Comparison of ENCODE assay signal across 23 cellular contexts in the genomic region with DNA sequence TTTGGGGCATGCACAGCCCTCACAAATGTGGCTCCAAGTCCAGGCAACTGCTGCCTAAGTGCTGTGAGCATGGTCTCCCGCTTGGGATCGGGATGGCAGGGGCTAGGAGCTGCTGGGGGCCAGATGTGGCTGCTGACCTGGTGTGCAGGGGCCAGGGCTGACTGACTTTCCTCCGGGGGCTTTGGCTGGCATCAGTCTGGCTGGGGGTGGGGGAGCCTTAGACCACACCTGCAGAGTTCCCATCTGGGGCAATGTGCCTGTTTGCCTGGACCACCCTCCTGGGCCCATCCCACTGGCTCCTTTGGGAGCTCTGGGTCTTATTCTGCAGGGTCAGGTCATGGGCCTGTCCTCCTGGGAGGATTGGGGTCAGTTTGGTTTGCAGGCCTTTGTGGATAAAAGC.
DNase-seq lines count a peak whose midpoint lies in the region; ATAC-seq, FAIRE-seq and TF ChIP-seq lines count a peak whose summit lies in the region.
"Had no signal": no experiment of that assay in that cellular context is flagged by ENCODE, and none has a peak within 500 bp of the region (broad histone marks: within the 10 kb centered on the region; RNA-seq: fewer than 3 reads in every experiment).

No MANE protein-coding gene starts in this region.

- CTCF ChIA-PET in IMR-90 (lab: Yijun Ruan, JAX), result interaction anchor here (0.5 to 1.2 kb wide), 2 partner anchors 107 to 615 kb away, joined by 3 to 4 read pairs; no protein-coding TSS in a partner anchor

- H3K56ac ChIP-seq in IMR-90 (ENCODE audit: extremely low read depth, insufficient read depth, low read length), result no peak overlapping the region

- peak overlapping the region; percentile 65; the same call in 1 of the 2 replicates for H4K91ac ChIP-seq in IMR-90 (ENCODE audit: insufficient read depth, low read depth, low read length)

- H3K4me2 ChIP-seq in GM23248 (ENCODE audit: unreplicated experiment) (no peak overlapping the region), IMR-90 (ENCODE audit: low read depth, low read length) (no peak overlapping the region), osteoblast (ENCODE audit: insufficient read depth, low read length) (no peak overlapping the region)
- H3K4me2 ChIP-seq: GM23338 had no signal

- peaks cover 33% of the 10 kb centered on the region for H3K9me1 ChIP-seq in IMR-90 (ENCODE audit: insufficient read depth, low read length)

- no peak overlapping the region for H3K23ac ChIP-seq in IMR-90 (ENCODE audit: low read depth, low read length)

- BruUV-seq in IMR-90 (replicated peaks; lab: Mats Ljungman, UMichigan), result no TSS peak

- no peak for TF ChIP-seq CTCF in IMR-90 (conservative IDR thresholded peaks at IDR 0.05; ENCODE audit: low read depth, low read length)
- no peak for TF ChIP-seq CTCF in kidney (IDR thresholded peaks at IDR 0.05; ENCODE audit: borderline replicate concordance, extremely low read depth, insufficient read depth)
- no peak for TF ChIP-seq CTCF in osteoblast (IDR thresholded peaks at IDR 0.05; ENCODE audit: extremely low read depth, low read depth, low read length)
- no peak for TF ChIP-seq CTCF in prostate gland (IDR thresholded peaks at IDR 0.05)

- POLR2A ChIA-PET in IMR-90 (lab: Charles Lee; ENCODE audit: unreplicated experiment), result no interaction called here

- H2BK120ac ChIP-seq in IMR-90 (ENCODE audit: low read depth, low read length), result peak overlapping the region; percentile 64

- H3K27ac Mint-ChIP-seq in stimulated activated memory B cell treated with anti-CD40 and anti-IgM and Interleukin-4, amounts not matched to agents 10 μg/mL and 1 μg/mL and 100 μg/mL, for 72 hours, result no peak overlapping the region
- no peak overlapping the region for H3K27ac Mint-ChIP-seq in stimulated activated effector memory CD8-positive, alpha-beta T cell treated with anti-CD3 and anti-CD28 coated beads, Interleukin-12 subunit alpha, Interleukin-12 subunit beta, amount 100 ng/mL, for 72 hours
- H3K27ac Mint-ChIP-seq: CD4-positive, CD25-positive, alpha-beta regulatory T cell; CD8-positive, alpha-beta memory T cell; GM23338 had no signal

- no peak overlapping the region for H3K27ac ChIP-seq in GM23248
- H3K27ac ChIP-seq in IMR-90 (ENCODE audit: insufficient read depth, low read length), result peak overlapping the region; percentile 25; the same call in 1 of the 2 replicates
- H3K27ac ChIP-seq in kidney (ENCODE audit: low read depth in 2 of 2, low read length in 2 of 2), result no peak overlapping the region
- H3K27ac ChIP-seq in osteoblast (ENCODE audit: low read depth, low read length), result peak overlapping the region; percentile 90
- no peak overlapping the region for H3K27ac ChIP-seq in substantia nigra (ENCODE audit: low read depth, low read length, poor library complexity, severe bottlenecking)
- no peak overlapping the region for H3K27ac ChIP-seq in prostate gland

- H3K4me1 ChIP-seq in GM23248 (ENCODE audit: insufficient read depth), result peaks cover 33% of the 10 kb centered on the region
- H3K4me1 ChIP-seq in IMR-90 (ENCODE audit: control insufficient read depth, insufficient read depth, low read length), result peaks cover 44% of the 10 kb centered on the region
- H3K4me1 ChIP-seq in kidney (ENCODE audit: control insufficient read depth in 1 of 2, insufficient read depth in 1 of 2, low read depth in 1 of 2, low read length in 2 of 2), result peaks cover 14 to 30% of the 10 kb centered on the region in 2 donors
- peaks cover 38% of the 10 kb centered on the region for H3K4me1 ChIP-seq in osteoblast (ENCODE audit: insufficient read depth, low read length)
- H3K4me1 ChIP-seq in prostate gland (replicated peaks), result no peaks in the 10 kb centered on the region

- in situ Hi-C loops in GM23248 (cut with MboI) (no loop called here), IMR-90 (cut with MboI; ENCODE audit: low sequenced_read_pairs) (no loop called here)

- no peaks in the 10 kb centered on the region for H3K27me3 ChIP-seq in GM23248 (replicated peaks; ENCODE audit: insufficient read depth)
- no peaks in the 10 kb centered on the region for H3K27me3 ChIP-seq in IMR-90 (ENCODE audit: control insufficient read depth, insufficient read depth, low read length)
- peaks cover 3% of the 10 kb centered on the region for H3K27me3 ChIP-seq in osteoblast (ENCODE audit: insufficient read depth, low read length)
- no peaks in the 10 kb centered on the region for H3K27me3 ChIP-seq in prostate gland (replicated peaks; ENCODE audit: insufficient read depth)
- H3K27me3 ChIP-seq: BE2C had no signal

- H2AK9ac ChIP-seq in IMR-90 (replicated peaks; ENCODE audit: low read depth, low read length, poor library complexity), result no peak overlapping the region

- peak overlapping the region; percentile 22; the same call in 1 of the 2 replicates for H4K5ac ChIP-seq in IMR-90 (ENCODE audit: low read depth, low read length)

- intact Hi-C loops in IMR-90 (cut with micrococcal nuclease), result no loop called here
- intact Hi-C loops in kidney (cut with DNase I), result no loop called here
- intact Hi-C loops in prostate gland (cut with DNase I), result no loop called here

- H3K36me3 Mint-ChIP-seq in stimulated activated memory B cell treated with anti-CD40 and anti-IgM and Interleukin-4, amounts not matched to agents 10 μg/mL and 1 μg/mL and 100 μg/mL, for 72 hours, result no peaks in the 10 kb centered on the region
- no peaks in the 10 kb centered on the region for H3K36me3 Mint-ChIP-seq in stimulated activated effector memory CD8-positive, alpha-beta T cell treated with anti-CD3 and anti-CD28 coated beads, Interleukin-12 subunit alpha, Interleukin-12 subunit beta, amount 100 ng/mL, for 72 hours
- H3K36me3 Mint-ChIP-seq: CD4-positive, CD25-positive, alpha-beta regulatory T cell; CD8-positive, alpha-beta memory T cell had no signal

- no peak for ATAC-seq in IMR-90 (ENCODE audit: low read depth)
- no peak for ATAC-seq in stimulated activated memory B cell treated with anti-CD40 and anti-IgM and Interleukin-4, amounts not matched to agents 10 μg/mL and 1 μg/mL and 100 μg/mL, for 72 hours
- no peak for ATAC-seq in stimulated activated effector memory CD8-positive, alpha-beta T cell treated with anti-CD3 and anti-CD28 coated beads, Interleukin-12 subunit alpha, Interleukin-12 subunit beta, amount 100 ng/mL, for 72 hours
- ATAC-seq: GM12878, GM23338 had no signal

- no peak overlapping the region for H2BK15ac ChIP-seq in IMR-90 (ENCODE audit: low read depth, low read length)

- H3K4me3 Mint-ChIP-seq in stimulated activated memory B cell treated with anti-CD40 and anti-IgM and Interleukin-4, amounts not matched to agents 10 μg/mL and 1 μg/mL and 100 μg/mL, for 72 hours, result no peak overlapping the region
- no peak overlapping the region for H3K4me3 Mint-ChIP-seq in stimulated activated effector memory CD8-positive, alpha-beta T cell treated with anti-CD3 and anti-CD28 coated beads, Interleukin-12 subunit alpha, Interleukin-12 subunit beta, amount 100 ng/mL, for 72 hours
- H3K4me3 Mint-ChIP-seq: CD4-positive, CD25-positive, alpha-beta regulatory T cell; CD8-positive, alpha-beta memory T cell; GM23338 had no signal

- WGBS in GM23248 (ENCODE audit: low coverage in 1 of 2, low lambda C conversion rate in 2 of 2, missing lambda C conversion rate in 2 of 2), 2 experiments, result 90 to 91% methylated on average over 3 of the region's 3 CpGs
- WGBS in IMR-90 (ENCODE audit: extremely low coverage in 2 of 2, insufficient read length in 1 of 2), 2 experiments, result no CpG with 5 or more reads among the region's 3 CpGs
- WGBS in prostate gland, result 90% methylated on average over 3 of the region's 3 CpGs

- peak overlapping the region; percentile 59; the same call in 1 of the 2 replicates for H3K14ac ChIP-seq in IMR-90 (replicated peaks; ENCODE audit: low read depth, low read length)

- peaks cover 55% of the 10 kb centered on the region for H3K27me3 Mint-ChIP-seq in stimulated activated memory B cell treated with anti-CD40 and anti-IgM and Interleukin-4, amounts not matched to agents 10 μg/mL and 1 μg/mL and 100 μg/mL, for 72 hours

- no peak for TF ChIP-seq RAD21 in IMR-90 (IDR thresholded peaks at IDR 0.05; ENCODE audit: low read length)

- peak overlapping the region; percentile 47; the same call in 1 of the 2 replicates for H2AK5ac ChIP-seq in IMR-90 (ENCODE audit: low read depth, low read length)

- H3K79me2 ChIP-seq in GM23248 (ENCODE audit: insufficient read depth), result no peaks in the 10 kb centered on the region
- no peaks in the 10 kb centered on the region for H3K79me2 ChIP-seq in osteoblast (ENCODE audit: insufficient read depth, low read length)

- H3K9ac ChIP-seq in GM23248 (peak overlapping the region; percentile 65; the same call in 1 of the 2 replicates), IMR-90 (ENCODE audit: low read depth, low read length) (no peak overlapping the region), kidney (ENCODE audit: low read length in 2 of 2) (no peak overlapping the region)

- H3K36me3 ChIP-seq in GM23248 (ENCODE audit: low read depth) (no peaks in the 10 kb centered on the region), IMR-90 (ENCODE audit: control insufficient read depth, insufficient read depth, low read length) (no peaks in the 10 kb centered on the region), kidney (ENCODE audit: control insufficient read depth in 1 of 2, insufficient read depth in 2 of 2, low read length in 2 of 2) (peaks cover 0 to 8% of the 10 kb centered on the region in 2 donors), osteoblast (ENCODE audit: insufficient read depth, low read length) (no peaks in the 10 kb centered on the region), prostate gland (no peaks in the 10 kb centered on the region)
- H3K36me3 ChIP-seq: BE2C had no signal

- no peak for FAIRE-seq in kidney (lab: Jason Lieb, UNC)
- FAIRE-seq: GM12878, GM19239, H54 had no signal

- H2BK5ac ChIP-seq in IMR-90 (ENCODE audit: low read depth, low read length, poor library complexity, severe bottlenecking), result peak overlapping the region; percentile 69

- peaks cover 32% of the 10 kb centered on the region for H3F3A ChIP-seq in GM23248 (ENCODE audit: insufficient read depth)

- H3K9me3 ChIP-seq in GM23248 (ENCODE audit: low read depth), result no peaks in the 10 kb centered on the region
- no peaks in the 10 kb centered on the region for H3K9me3 ChIP-seq in IMR-90 (ENCODE audit: control insufficient read depth, insufficient read depth, low read length)
- no peaks in the 10 kb centered on the region for H3K9me3 ChIP-seq in kidney (ENCODE audit: control insufficient read depth in 1 of 2, low read length in 2 of 2)
- no peaks in the 10 kb centered on the region for H3K9me3 ChIP-seq in osteoblast (ENCODE audit: low read depth, low read length)
- no peaks in the 10 kb centered on the region for H3K9me3 ChIP-seq in prostate gland
- H3K9me3 ChIP-seq: BE2C had no signal

- no peaks in the 10 kb centered on the region for H3K9me2 ChIP-seq in GM23248 (ENCODE audit: insufficient read depth)

- no peak; the same call in 1 of the 2 replicates for TF ChIP-seq POLR2A in IMR-90 (IDR thresholded peaks at IDR 0.05; ENCODE audit: low read depth, low read length)
- TF ChIP-seq POLR2A in prostate gland (IDR thresholded peaks at IDR 0.05), result no peak

- no peak overlapping the region for H2BK20ac ChIP-seq in IMR-90 (ENCODE audit: low read depth, low read length)

- H3K18ac ChIP-seq in IMR-90 (ENCODE audit: low read depth, low read length), result no peak overlapping the region

- DNase-seq in GM23248 (no peak), IMR-90 (no peak), kidney (peak; percentile 45), osteoblast (ENCODE audit: insufficient read length, low spot score, missing footprints) (no peak), substantia nigra (lab: John Stamatoyannopoulos, UW) (no peak), prostate gland (ENCODE audit: low spot score) (no peak)
- DNase-seq in stimulated activated effector memory CD8-positive, alpha-beta T cell treated with anti-CD3 and anti-CD28 coated beads, Interleukin-12 subunit alpha, Interleukin-12 subunit beta, amount 100 ng/mL, for 72 hours (ENCODE audit: low spot score in 2 of 2), result no peak
- DNase-seq: ACHN; BE2C; C1 segment of cervical spinal cord; CD4-positive, CD25-positive, alpha-beta regulatory T cell; CD8-positive, alpha-beta memory T cell; COR-L47; DMS 273 treated with DMSO at 0.1 percent for 48 hours; DMS53; DND-41; EL; HFFc6 had no signal

- peak overlapping the region; percentile 41 to 63; a peak in 1 of 4 replicates for H4K8ac ChIP-seq in IMR-90 (ENCODE audit: low read depth in 2 of 2, low read length in 2 of 2)

- H2AFZ ChIP-seq in GM23248 (no peak overlapping the region), IMR-90 (replicated peaks; ENCODE audit: low read length, poor library complexity) (no peak overlapping the region), osteoblast (ENCODE audit: low read length) (no peak overlapping the region)
- H2AFZ ChIP-seq: GM23338 had no signal

- H3K9me3 Mint-ChIP-seq in stimulated activated memory B cell treated with anti-CD40 and anti-IgM and Interleukin-4, amounts not matched to agents 10 μg/mL and 1 μg/mL and 100 μg/mL, for 72 hours, result no peaks in the 10 kb centered on the region
- no peaks in the 10 kb centered on the region for H3K9me3 Mint-ChIP-seq in stimulated activated effector memory CD8-positive, alpha-beta T cell treated with anti-CD3 and anti-CD28 coated beads, Interleukin-12 subunit alpha, Interleukin-12 subunit beta, amount 100 ng/mL, for 72 hours
- H3K9me3 Mint-ChIP-seq: CD4-positive, CD25-positive, alpha-beta regulatory T cell; CD8-positive, alpha-beta memory T cell; GM23338; HFFc6 had no signal

- H3K4ac ChIP-seq in IMR-90 (ENCODE audit: low read depth, low read length), result peak overlapping the region; percentile 57; the same call in 1 of the 2 replicates

- dilution Hi-C loops in IMR-90 (cut with HindIII; ENCODE audit: low sequenced_read_pairs, unreplicated experiment), result no loop called here

- H3K79me1 ChIP-seq in IMR-90 (ENCODE audit: low read depth in 1 of 2, low read length in 2 of 2), result peaks cover 11 to 40% of the 10 kb centered on the region in 2 experiments; a peak in 2 of 4 replicates

- H4K20me1 ChIP-seq in GM23248 (ENCODE audit: insufficient read depth) (no peaks in the 10 kb centered on the region), IMR-90 (ENCODE audit: insufficient read depth, low read length) (no peaks in the 10 kb centered on the region), osteoblast (ENCODE audit: insufficient read depth, low read length) (no peaks in the 10 kb centered on the region)

- no peak overlapping the region for H3K4me3 ChIP-seq in GM23248
- H3K4me3 ChIP-seq in IMR-90 (ENCODE audit: insufficient read depth, low read depth, low read length), result no peak overlapping the region
- H3K4me3 ChIP-seq in kidney (ENCODE audit: low read length in 2 of 2), result no peak overlapping the region
- no peak overlapping the region for H3K4me3 ChIP-seq in osteoblast (ENCODE audit: insufficient read depth, low read length)
- no peak overlapping the region for H3K4me3 ChIP-seq in prostate gland
- H3K4me3 ChIP-seq: GM12878, GM23338 had no signal

- H3K4me1 Mint-ChIP-seq in stimulated activated memory B cell treated with anti-CD40 and anti-IgM and Interleukin-4, amounts not matched to agents 10 μg/mL and 1 μg/mL and 100 μg/mL, for 72 hours, result no peaks in the 10 kb centered on the region
- H3K4me1 Mint-ChIP-seq in stimulated activated effector memory CD8-positive, alpha-beta T cell treated with anti-CD3 and anti-CD28 coated beads, Interleukin-12 subunit alpha, Interleukin-12 subunit beta, amount 100 ng/mL, for 72 hours, result peaks cover 12% of the 10 kb centered on the region
- H3K4me1 Mint-ChIP-seq: CD4-positive, CD25-positive, alpha-beta regulatory T cell had no signal

Comparison
In these comparisons a context has a peak if more than half of its experiments do, and no peak if none do; other contexts are left out.
1. H3K27ac ChIP-seq: peak in IMR-90 (single experiment) and osteoblast (single experiment); none in GM23248 (single experiment), kidney (0 of 2), substantia nigra (single experiment) and prostate gland (0 of 2).